18 cellular contexts compared by ENCODE assay signal in the genomic region with DNA sequence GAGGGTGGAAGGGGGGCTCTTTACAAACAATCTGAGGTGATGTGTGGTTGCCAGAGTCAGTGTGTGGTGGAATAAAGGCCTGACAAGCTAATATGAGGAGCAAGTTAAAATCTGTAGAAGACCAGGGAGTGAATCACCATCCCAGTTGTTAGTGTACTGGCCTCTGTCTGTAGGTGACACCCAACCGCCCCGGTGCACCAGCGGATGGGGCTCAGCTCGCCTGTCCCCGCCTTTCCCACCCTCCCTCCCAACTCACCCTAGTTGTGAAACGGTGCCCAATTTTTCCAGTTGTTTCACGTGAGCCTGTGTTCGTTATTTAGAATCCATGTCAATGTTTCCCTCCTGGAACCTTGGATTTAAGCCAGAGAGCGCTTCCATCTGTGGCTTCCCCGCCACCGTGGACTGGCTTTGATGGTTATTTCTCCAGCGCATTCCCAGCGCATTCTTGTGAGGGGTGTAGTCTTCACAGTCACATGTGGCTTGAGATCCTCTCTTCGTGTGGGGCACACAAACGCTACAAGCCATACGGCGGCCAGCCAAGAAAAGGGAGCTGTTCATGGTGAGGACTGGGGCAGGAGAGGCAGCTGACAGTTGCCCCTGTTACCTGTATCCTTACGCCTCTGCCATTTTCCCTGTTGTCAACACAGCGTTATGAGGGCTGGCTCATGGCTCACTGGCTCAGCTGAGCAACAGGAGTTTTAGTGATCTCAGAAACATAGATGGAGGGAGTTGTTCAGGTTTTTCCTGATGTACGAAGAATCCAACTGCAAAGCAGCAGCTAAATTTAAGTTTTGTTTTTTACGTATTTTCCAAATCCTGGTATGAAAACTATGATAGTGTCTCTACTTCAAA.
DNase-seq lines count a peak whose midpoint lies in the region; ATAC-seq, FAIRE-seq and TF ChIP-seq lines count a peak whose summit lies in the region.
"Had no signal": no experiment of that assay in that cellular context is flagged by ENCODE, and none has a peak within 500 bp of the region (broad histone marks: within the 10 kb centered on the region; RNA-seq: fewer than 3 reads in every experiment).

No MANE protein-coding gene starts in this region.

- in situ Hi-C loops in astrocyte of the spinal cord (cut with HindIII; ENCODE audit: low sequenced_read_pairs), result no loop called here

- H3K9me3 Mint-ChIP-seq in immature natural killer cell, result no peaks in the 10 kb centered on the region
- H3K9me3 Mint-ChIP-seq: T-helper 1 cell treated with Interleukin-12 subunit alpha and Interleukin-12 subunit beta and Interleukin-4 antibody, amounts not matched to agents 30 μg/mL and 1 μg/mL, for 36 hours had no signal

- H3K27me3 Mint-ChIP-seq in immature natural killer cell (ENCODE audit: low read depth in 3 of 3), result peaks cover 0 to 8% (median 4%) of the 10 kb centered on the region in 3 donors

- ATAC-seq in Right ventricle myocardium inferior (peak; percentile 37), GM18867 (IDR thresholded peaks at IDR 0.05; ENCODE audit: unreplicated experiment) (no peak), GM18511 (IDR thresholded peaks at IDR 0.05; ENCODE audit: unreplicated experiment) (no peak)

- no peak overlapping the region for H3K4me3 ChIP-seq in astrocyte of the spinal cord (ENCODE audit: low read depth, low read length)
- H3K4me3 ChIP-seq: esophagus muscularis mucosa, lung, Peyer's patch had no signal

- H3K27ac Mint-ChIP-seq in immature natural killer cell, result peak overlapping the region in 4 of 6 donors; percentile 13 to 73 (median 47)
- H3K27ac Mint-ChIP-seq: T-helper 1 cell treated with Interleukin-12 subunit alpha and Interleukin-12 subunit beta and Interleukin-4 antibody, amounts not matched to agents 30 μg/mL and 1 μg/mL, for 36 hours had no signal

- DNase-seq in Right ventricle myocardium inferior (ENCODE audit: missing footprints), result no peak
- no peak for DNase-seq in cardiac septum (ENCODE audit: low spot score)
- peak; percentile 13 for DNase-seq in astrocyte of the spinal cord (ENCODE audit: low read depth, low spot score)
- DNase-seq in immature natural killer cell, result no peak
- DNase-seq in urothelium cell line (ENCODE audit: low spot score), result peak; percentile 83
- DNase-seq in activated CD4-positive, alpha-beta T cell treated with anti-CD3 and anti-CD28 coated beads, Interleukin-2, amount 50 U/mL, for 1 hour, result no peak
- DNase-seq: 8988T; activated CD4-positive, alpha-beta T cell treated with anti-CD3 and anti-CD28 coated beads for 4 hours; activated T-cell treated with anti-CD3 and anti-CD28 coated beads, Interleukin-2, amount 50 U/mL, for 48 hours; Calu3; cortex of kidney; NCI-H524; Peyer's patch had no signal

- TF ChIP-seq CTCF in astrocyte of the spinal cord (IDR thresholded peaks at IDR 0.05; ENCODE audit: low read depth, low read length), result no peak

- peaks cover 51 to 64% of the 10 kb centered on the region in 2 donors for H3K4me1 Mint-ChIP-seq in immature natural killer cell

- FAIRE-seq in urothelium cell line (lab: Jason Lieb, UNC), result peak; percentile 96

- intact Hi-C loops in Right ventricle myocardium inferior (cut with DNase I) (no loop called here), cardiac septum (cut with DNase I) (no loop called here)

- H3K4me3 Mint-ChIP-seq in immature natural killer cell, result no peak overlapping the region
- H3K4me3 Mint-ChIP-seq: T-helper 1 cell treated with Interleukin-12 subunit alpha and Interleukin-12 subunit beta and Interleukin-4 antibody, amounts not matched to agents 30 μg/mL and 1 μg/mL, for 36 hours had no signal

- H3K36me3 Mint-ChIP-seq in immature natural killer cell, result no peaks in the 10 kb centered on the region

Comparison
In these comparisons a context has a peak if more than half of its experiments do, and no peak if none do; other contexts are left out.
1. DNase-seq: peak in astrocyte of the spinal cord (single experiment) and urothelium cell line (single experiment); none in Right ventricle myocardium inferior (single experiment), cardiac septum (single experiment), immature natural killer cell (0 of 3) and activated CD4-positive, alpha-beta T cell treated with anti-CD3 and anti-CD28 coated beads, Interleukin-2, amount 50 U/mL, for 1 hour (single experiment).